In the genomic region with DNA sequence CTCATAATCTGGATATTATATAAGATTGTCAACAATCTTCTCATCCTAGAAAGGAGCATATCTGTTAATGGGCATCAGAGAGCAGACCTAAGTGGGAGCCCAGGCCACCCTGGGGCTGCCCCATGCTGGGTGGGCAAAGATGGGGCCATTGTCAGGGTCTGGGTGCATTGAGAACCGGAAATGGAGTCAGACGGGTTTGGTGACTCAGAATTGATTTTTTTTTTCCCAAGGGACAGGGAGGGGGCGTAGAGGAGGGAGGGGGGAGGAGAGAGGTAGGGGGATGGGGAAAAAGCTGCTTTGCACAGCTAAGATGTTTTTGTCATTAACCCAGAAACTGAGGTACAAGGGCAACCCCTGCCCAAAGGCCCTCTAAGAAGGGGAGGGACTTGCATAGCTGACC, we compare ENCODE assay signal across 8 cellular contexts.
DNase-seq lines count a peak whose midpoint lies in the region; ATAC-seq and TF ChIP-seq lines count a peak whose summit lies in the region.

No MANE protein-coding gene starts in this region.

- CTCF ChIA-PET in HEK293T (lab: Yijun Ruan, JAX): interaction anchor here (1.0 to 2.9 kb wide), 3 partner anchors 9 to 47 kb away, joined by 3 to 12 read pairs (median 6); a partner anchor contains a TSS

- peak; percentile 20 for DNase-seq in NCI-H1436 (lab: John Stamatoyannopoulos, UW)
- no peak for DNase-seq in NCI-H1436 treated with DMSO at 0.1 percent for 48 hours (lab: John Stamatoyannopoulos, UW)
- peak; percentile 82 for DNase-seq in NCI-H146 (lab: John Stamatoyannopoulos, UW)
- no peak for DNase-seq in coronary artery (ENCODE audit: low spot score)
- DNase-seq in COLO829 (ENCODE audit: low spot score): no peak
- DNase-seq in HEK293T (ENCODE audit: extremely low spot score): no peak

- peak overlapping the region; percentile 98 for H3K4me2 ChIP-seq in parathyroid adenoma (ENCODE audit: low read length)

- H3K27ac ChIP-seq in coronary artery: no peak overlapping the region
- H3K27ac ChIP-seq in parathyroid adenoma: no peak overlapping the region

- H3K79me2 ChIP-seq in parathyroid adenoma: no peaks in the 10 kb centered on the region

- H3K4me3 ChIP-seq in coronary artery (peak overlapping the region; percentile 98), parathyroid adenoma (ENCODE audit: low read depth, low read length) (no peak overlapping the region)

- no peaks in the 10 kb centered on the region for H3K27me3 ChIP-seq in parathyroid adenoma (ENCODE audit: control insufficient read depth, insufficient read depth, low read length)

- POLR2A ChIA-PET in HEK293T (lab: Yijun Ruan, JAX): interaction anchor here (1.5 to 3.0 kb wide), 4 partner anchors 9 to 59 kb away, joined by 5 to 14 read pairs (median 11); a partner anchor contains a TSS

- TF ChIP-seq CTCF in coronary artery (IDR thresholded peaks at IDR 0.05) (no peak), parathyroid adenoma (IDR thresholded peaks at IDR 0.05) (no peak)

- H2AFZ ChIP-seq in parathyroid adenoma: no peak overlapping the region

- peaks cover 3% of the 10 kb centered on the region for H3K4me1 ChIP-seq in parathyroid adenoma

- H3K36me3 ChIP-seq in parathyroid adenoma (ENCODE audit: control insufficient read depth, insufficient read depth, low read length): no peaks in the 10 kb centered on the region

- no peak for ATAC-seq in GM19467 (IDR thresholded peaks at IDR 0.05; ENCODE audit: unreplicated experiment)

- H3K9me3 ChIP-seq in parathyroid adenoma (ENCODE audit: control insufficient read depth, low read length): no peaks in the 10 kb centered on the region

- no peak overlapping the region for H3K9ac ChIP-seq in parathyroid adenoma

TF ChIP-seq in HEK293T, 16 proteins besides CTCF, POLR2A, EP300 and RAD21:
- TF ChIP-seq ELF4 (IDR thresholded peaks at IDR 0.05) (no peak), BHLHE40 (IDR thresholded peaks at IDR 0.05; ENCODE audit: borderline replicate concordance) (no peak), ARNT (IDR thresholded peaks at IDR 0.05) (no peak), CTBP1 (IDR thresholded peaks at IDR 0.05; ENCODE audit: borderline replicate concordance) (no peak), L3MBTL2 (conservative IDR thresholded peaks at IDR 0.05) (no peak), SUZ12 (IDR thresholded peaks at IDR 0.05) (no peak), SP1 (IDR thresholded peaks at IDR 0.05) (no peak), TARDBP (IDR thresholded peaks at IDR 0.05) (no peak), NFRKB (IDR thresholded peaks at IDR 0.05) (no peak)

Comparison
In these comparisons a context has a peak if more than half of its experiments do, and no peak if none do; other contexts are left out.
1. DNase-seq: peak in NCI-H1436 (single experiment) and NCI-H146 (single experiment); none in NCI-H1436 treated with DMSO at 0.1 percent for 48 hours (single experiment), coronary artery (single experiment), COLO829 (single experiment) and HEK293T (single experiment).